ENCODE assay signal across 7 cellular contexts in the genomic region with DNA sequence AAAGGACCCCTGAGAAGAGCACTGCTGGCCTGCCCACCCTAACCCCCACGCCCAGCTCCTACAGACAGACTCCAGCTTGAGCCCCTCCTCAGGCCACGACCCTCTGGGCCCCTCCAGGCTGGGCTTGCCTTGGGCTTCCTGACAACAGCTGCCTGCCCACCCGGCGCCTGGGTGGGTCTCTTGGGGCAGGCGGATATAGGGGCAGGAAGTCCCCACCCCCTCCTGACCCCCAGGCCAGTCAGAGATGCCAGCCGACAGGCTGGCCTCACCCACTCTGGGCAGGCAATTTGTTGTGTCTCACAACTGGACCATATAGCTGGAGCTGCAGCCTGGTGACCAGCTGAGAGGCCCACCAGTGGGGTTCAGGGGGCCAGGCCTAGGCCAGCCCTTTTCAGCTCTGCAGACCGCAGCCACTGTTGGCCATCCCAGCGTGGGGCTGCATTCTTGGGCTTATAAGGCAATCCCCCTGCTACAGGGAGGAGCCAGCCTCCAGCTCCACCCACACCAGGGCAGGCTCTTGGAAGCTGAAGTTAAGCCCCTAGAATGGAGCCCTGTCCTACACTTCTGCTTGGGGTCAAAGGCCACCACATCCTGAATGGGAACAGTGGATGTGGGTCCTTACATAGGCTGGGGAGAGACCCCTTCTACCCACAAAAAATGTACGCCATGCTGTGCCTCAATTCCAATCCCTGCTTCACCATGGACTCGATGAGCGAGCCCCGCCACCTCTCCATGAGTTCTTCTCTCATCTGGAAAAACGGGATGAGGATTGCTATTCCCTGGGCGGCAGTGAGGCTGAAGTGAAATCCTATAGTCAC. TPM values are rescaled to one million over a fixed set of nuclear protein-coding genes. Genes with fewer than 3 reads are reported as not detected.
DNase-seq lines count a peak whose midpoint lies in the region; ATAC-seq and TF ChIP-seq lines count a peak whose summit lies in the region.

No MANE protein-coding gene starts in this region.

- RAD21 ChIA-PET in HCT116 (lab: Charles Lee; ENCODE audit: low non-redundant PET in 1 of 2, low total read pairs in 2 of 2, uncharacterized antibody in 2 of 2, unreplicated experiment in 2 of 2): no interaction called here

- H3K9me3 Mint-ChIP-seq in T-cell: no peaks in the 10 kb centered on the region
- no peaks in the 10 kb centered on the region for H3K9me3 Mint-ChIP-seq in osteocyte (ENCODE audit: unreplicated experiment)

- CTCF ChIA-PET in HCT116 (lab: Charles Lee) (interaction anchor here (0.9 to 4.1 kb wide), 18 partner anchors 11 to 186 kb away, joined by 3 to 28 read pairs (median 5); no protein-coding TSS in a partner anchor), T-cell (lab: Charles Lee) (interaction anchor here (0.6 to 0.8 kb wide), 2 partner anchors 18 to 381 kb away, joined by 3 to 4 read pairs; no protein-coding TSS in a partner anchor)

- H3K4me1 ChIP-seq in HCT116 (ENCODE audit: control insufficient read depth in 1 of 2, insufficient read depth in 2 of 2, low read length in 2 of 2): peaks cover 35 to 69% of the 10 kb centered on the region in 2 experiments

- H3K27ac Mint-ChIP-seq in T-cell: no peak overlapping the region
- H3K27ac Mint-ChIP-seq in osteocyte (ENCODE audit: unreplicated experiment): peak overlapping the region; percentile 91

- TF ChIP-seq CTCF in HCT116 (IDR thresholded peaks at IDR 0.05 in 2 of 3, conservative IDR thresholded peaks at IDR 0.05 in 1 of 3; ENCODE audit: borderline replicate concordance in 1 of 3, insufficient read depth in 1 of 3, low read depth in 2 of 3, low read length in 2 of 3) (no peak), fibroblast of mammary gland (conservative IDR thresholded peaks at IDR 0.05; ENCODE audit: control insufficient read depth, insufficient read depth, low read depth, low read length) (no peak), osteocyte (IDR thresholded peaks at IDR 0.05) (no peak)

- TF ChIP-seq POLR2A in HCT116 (IDR thresholded peaks at IDR 0.05; ENCODE audit: borderline replicate concordance, extremely low read depth, insufficient read depth, insufficient read length): no peak

- TSS peak; percentile 56 for BruUV-seq in HCT116 (replicated peaks; lab: Mats Ljungman, UMichigan)

- H3K36me3 Mint-ChIP-seq in T-cell (peaks cover 5% of the 10 kb centered on the region), osteocyte (ENCODE audit: unreplicated experiment) (peaks cover 13% of the 10 kb centered on the region)

- H4K20me1 ChIP-seq in HCT116 (ENCODE audit: insufficient read depth): peaks cover 11% of the 10 kb centered on the region; the same call in 1 of the 2 replicates

- H3K4me3 Mint-ChIP-seq in T-cell (peak overlapping the region; percentile 44 to 84 (median 61)), osteocyte (ENCODE audit: unreplicated experiment) (peak overlapping the region; percentile 84)

- H3K4me3 ChIP-seq in HCT116 (replicated peaks in 1 of 2; ENCODE audit: low read depth in 1 of 2, low read length in 2 of 2) (peak overlapping the region; percentile 88 to 89), fibroblast of mammary gland (ENCODE audit: control insufficient read depth, low read depth, low read length) (peak overlapping the region; percentile 77)

- H3K27me3 Mint-ChIP-seq in T-cell: no peaks in the 10 kb centered on the region
- H3K27me3 Mint-ChIP-seq in osteocyte (ENCODE audit: unreplicated experiment): no peaks in the 10 kb centered on the region

- ATAC-seq in HCT116 (peak; percentile 18), T-cell (replicated peaks in 1 of 4) (no peak)

- DNase-seq in HCT116 (ENCODE audit: low read depth, low spot score) (no peak), T-cell (no peak), fibroblast of mammary gland (ENCODE audit: low read depth) (peak; percentile 84), osteocyte (ENCODE audit: extremely low spot score, unreplicated experiment) (peak; percentile 94)
- no peak for DNase-seq in activated effector memory CD4-positive, alpha-beta T cell treated with Interleukin-2 at 50 U/mL for 16 hours
- DNase-seq in stimulated activated CD4-positive, alpha-beta T cell treated with anti-CD3 and anti-CD28 coated beads, Interleukin-4, amount 100 ng/mL, for 4 hours: no peak
- no peak for DNase-seq in stimulated activated CD4-positive, alpha-beta T cell treated with anti-CD3 and anti-CD28 coated beads, Interleukin-15, amount 100 ng/mL, for 24 hours

- H3K36me3 ChIP-seq in HCT116 (ENCODE audit: control insufficient read depth in 1 of 2, insufficient read depth in 2 of 2, low read length in 2 of 2): peaks cover 0 to 14% of the 10 kb centered on the region in 2 experiments; a peak in 3 of 4 replicates

- H2AFZ ChIP-seq in HCT116 (ENCODE audit: low read depth, low read length, poor library complexity, severe bottlenecking): no peak overlapping the region

- H3K4me1 Mint-ChIP-seq in T-cell (peaks cover 20 to 27% (median 20%) of the 10 kb centered on the region in 3 donors), osteocyte (ENCODE audit: unreplicated experiment) (peaks cover 76% of the 10 kb centered on the region)

- no peaks in the 10 kb centered on the region for H3K9me2 ChIP-seq in HCT116 (ENCODE audit: insufficient read depth)

- peak overlapping the region; percentile 96 for H3K27ac ChIP-seq in HCT116 (ENCODE audit: low read depth, low read length)

- POLR2A ChIA-PET in HCT116 (lab: Charles Lee) (interaction anchor here (0.8 to 6.4 kb wide), 8 partner anchors 10 to 93 kb away, joined by 3 to 54 read pairs (median 8); a partner anchor contains a TSS), T-cell (lab: Charles Lee) (no interaction called here)

- intact Hi-C loops in HCT116 (cut with micrococcal nuclease): loop anchor here (1.0 to 5.0 kb wide), 5 partner anchors 20 to 183 kb away; a partner anchor contains a TSS

- H3K79me2 ChIP-seq in HCT116 (ENCODE audit: insufficient read depth, low read length): peaks cover 55% of the 10 kb centered on the region

- peak overlapping the region; percentile 99 for H3K4me2 ChIP-seq in HCT116 (ENCODE audit: low read length)

- H3K9me3 ChIP-seq in HCT116 (ENCODE audit: control insufficient read depth in 1 of 2, insufficient read depth in 1 of 2, low read depth in 1 of 2, low read length in 2 of 2): no peaks in the 10 kb centered on the region

- no peaks in the 10 kb centered on the region for H3K27me3 ChIP-seq in HCT116 (ENCODE audit: insufficient read depth, low read length)

- no peak for TF ChIP-seq RAD21 in HCT116 (IDR thresholded peaks at IDR 0.05; ENCODE audit: low read depth)

- peak overlapping the region; percentile 94 for H3K9ac ChIP-seq in HCT116 (ENCODE audit: low read length)

TF ChIP-seq in HCT116, 20 proteins besides CTCF, POLR2A, EP300 and RAD21 (continues in another document):
- TF ChIP-seq CEBPB (IDR thresholded peaks at IDR 0.05; ENCODE audit: low read depth): no peak
- no peak for TF ChIP-seq ZFX (IDR thresholded peaks at IDR 0.05)
- no peak for TF ChIP-seq EZH2phosphoT487 (IDR thresholded peaks at IDR 0.05; ENCODE audit: borderline replicate concordance)
- TF ChIP-seq EGR1 (IDR thresholded peaks at IDR 0.05; ENCODE audit: low read depth): no peak
- TF ChIP-seq EZH2 (IDR thresholded peaks at IDR 0.05): no peak
- TF ChIP-seq SP1 (IDR thresholded peaks at IDR 0.05; ENCODE audit: low read depth): no peak
- TF ChIP-seq FOSL1 (IDR thresholded peaks at IDR 0.05; ENCODE audit: low read depth): no peak
- TF ChIP-seq ELF1 (IDR thresholded peaks at IDR 0.05; ENCODE audit: borderline replicate concordance, low read depth): no peak
- TF ChIP-seq POLR2AphosphoS5 (IDR thresholded peaks at IDR 0.05; ENCODE audit: low read depth, low read length): no peak
- no peak for TF ChIP-seq CBX3 (IDR thresholded peaks at IDR 0.05; ENCODE audit: low read depth)
- no peak for TF ChIP-seq YY1 (IDR thresholded peaks at IDR 0.05; ENCODE audit: extremely low read depth, insufficient replicate concordance, low read depth, low read length)
- TF ChIP-seq TCF7L2 (IDR thresholded peaks at IDR 0.05; ENCODE audit: borderline replicate concordance, extremely low read depth, insufficient read depth, insufficient read length): no peak
- TF ChIP-seq ZNF274 (IDR thresholded peaks at IDR 0.05; ENCODE audit: low read depth, low read length): no peak
- TF ChIP-seq, protein P1, sequence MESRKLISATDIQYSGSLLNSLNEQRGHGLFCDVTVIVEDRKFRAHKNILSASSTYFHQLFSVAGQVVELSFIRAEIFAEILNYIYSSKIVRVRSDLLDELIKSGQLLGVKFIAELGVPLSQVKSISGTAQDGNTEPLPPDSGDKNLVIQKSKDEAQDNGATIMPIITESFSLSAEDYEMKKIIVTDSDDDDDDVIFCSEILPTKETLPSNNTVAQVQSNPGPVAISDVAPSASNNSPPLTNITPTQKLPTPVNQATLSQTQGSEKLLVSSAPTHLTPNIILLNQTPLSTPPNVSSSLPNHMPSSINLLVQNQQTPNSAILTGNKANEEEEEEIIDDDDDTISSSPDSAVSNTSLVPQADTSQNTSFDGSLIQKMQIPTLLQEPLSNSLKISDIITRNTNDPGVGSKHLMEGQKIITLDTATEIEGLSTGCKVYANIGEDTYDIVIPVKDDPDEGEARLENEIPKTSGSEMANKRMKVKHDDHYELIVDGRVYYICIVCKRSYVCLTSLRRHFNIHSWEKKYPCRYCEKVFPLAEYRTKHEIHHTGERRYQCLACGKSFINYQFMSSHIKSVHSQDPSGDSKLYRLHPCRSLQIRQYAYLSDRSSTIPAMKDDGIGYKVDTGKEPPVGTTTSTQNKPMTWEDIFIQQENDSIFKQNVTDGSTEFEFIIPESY (IDR thresholded peaks at IDR 0.05; ENCODE audit: extremely low read depth, insufficient replicate concordance, low read length): no peak
- TF ChIP-seq SIN3A (IDR thresholded peaks at IDR 0.05; ENCODE audit: low read depth): no peak

RNA-seq across cellular contexts. Expression of a gene that starts 2.0 kb away (rescaled TPM):
- 153 TPM for total RNA-seq in HCT116 (2021; ENCODE audit: unreplicated experiment)
- polyA plus RNA-seq in HCT116 (2012): 152 and 163 TPM in 2 replicates
- total RNA-seq in T-cell: 10 to 100 TPM in 4 of 5 donors, 1 to 10 TPM in 1; 9.8 to 17.8 (median 12.8) TPM
- total RNA-seq in osteocyte: 312 and 358 TPM in 2 replicates

RNA-seq across cellular contexts. Expression of a gene that starts 14.2 kb away (rescaled TPM):
- total RNA-seq in HCT116 (2021; ENCODE audit: unreplicated experiment): 8.0 TPM
- 3.3 and 3.7 TPM in 2 replicates for polyA plus RNA-seq in HCT116 (2012)
- total RNA-seq in T-cell: 1 to 10 TPM; 1.1 to 5.8 (median 4.3) TPM
- total RNA-seq in osteocyte: 5.5 and 7.2 TPM in 2 replicates

RNA-seq across cellular contexts. Expression of a gene that starts 21.3 kb away (rescaled TPM):
- 141 TPM for total RNA-seq in HCT116 (2021; ENCODE audit: unreplicated experiment)
- polyA plus RNA-seq in HCT116 (2012): 267 and 489 TPM in 2 replicates
- 100 to 1,000 TPM in 3 of 5 donors, 10 to 100 TPM in 2; 64.8 to 118 (median 106) TPM for total RNA-seq in T-cell
- 68.7 and 83.1 TPM in 2 replicates for total RNA-seq in osteocyte

RNA-seq across cellular contexts. Expression of a gene that starts 22.0 kb away (rescaled TPM):
- total RNA-seq in HCT116 (2021; ENCODE audit: unreplicated experiment) (144 TPM), T-cell (10 to 100 TPM; 11.6 to 41.3 (median 21.1) TPM), osteocyte (248 and 249 TPM in 2 replicates)
- 110 and 117 TPM in 2 replicates for polyA plus RNA-seq in HCT116 (2012)

RNA-seq across cellular contexts. Expression of a gene that starts 48.8 kb away (rescaled TPM):
- total RNA-seq in HCT116 (2021; ENCODE audit: unreplicated experiment): 39.9 TPM
- polyA plus RNA-seq in HCT116 (2012): 28.9 and 29.4 TPM in 2 replicates
- 10 to 100 TPM in 4 of 5 donors, 1 to 10 TPM in 1; 9.5 to 28.2 (median 12.3) TPM for total RNA-seq in T-cell
- 2.8 and 4.4 TPM in 2 replicates for total RNA-seq in osteocyte

Comparison
In these comparisons a context has a peak if more than half of its experiments do, and no peak if none do; other contexts are left out.
1. DNase-seq: peak in fibroblast of mammary gland (single experiment) and osteocyte (single experiment); none in HCT116 (single experiment), T-cell (0 of 34), activated effector memory CD4-positive, alpha-beta T cell treated with Interleukin-2 at 50 U/mL for 16 hours (single experiment), stimulated activated CD4-positive, alpha-beta T cell treated with anti-CD3 and anti-CD28 coated beads, Interleukin-4, amount 100 ng/mL, for 4 hours (0 of 2) and stimulated activated CD4-positive, alpha-beta T cell treated with anti-CD3 and anti-CD28 coated beads, Interleukin-15, amount 100 ng/mL, for 24 hours (single experiment).